Comparison of ENCODE assay signal across 12 cellular contexts in the genomic region with DNA sequence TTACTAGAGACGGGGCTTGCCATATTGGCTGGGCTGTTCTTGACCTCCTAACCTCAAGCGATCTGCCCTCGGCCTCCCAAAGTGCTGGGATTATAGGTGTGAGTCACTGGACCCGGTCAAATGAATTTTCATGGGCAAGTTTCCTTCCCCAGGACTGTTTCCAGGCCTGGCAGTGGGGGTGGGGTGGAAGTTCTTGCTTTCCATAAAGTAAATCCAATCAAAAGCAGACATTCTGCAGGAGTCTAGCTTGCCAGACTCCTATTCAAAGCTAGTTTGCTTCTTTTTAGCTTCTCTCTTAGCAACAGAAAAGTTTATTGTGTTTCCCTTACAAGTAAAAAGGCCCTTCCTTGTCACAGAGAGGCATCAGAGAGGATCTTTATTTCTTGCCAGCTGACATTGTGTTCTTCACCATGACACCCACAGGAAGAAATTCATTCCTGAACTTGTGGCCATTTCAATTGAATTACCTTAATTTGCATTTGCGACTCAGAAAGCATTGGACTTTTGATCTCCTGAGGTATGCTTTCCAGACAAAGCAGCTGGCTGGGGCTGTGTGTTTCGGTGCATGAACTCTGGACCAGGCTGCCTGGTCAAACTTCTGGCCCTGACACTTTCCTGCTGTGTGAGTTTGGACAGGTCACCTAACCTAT. TPM values are rescaled to one million over a fixed set of nuclear protein-coding genes. Genes with fewer than 3 reads are reported as not detected.
DNase-seq lines count a peak whose midpoint lies in the region; ATAC-seq lines count a peak whose summit lies in the region.
"Had no signal": no experiment of that assay in that cellular context is flagged by ENCODE, and none has a peak within 500 bp of the region (broad histone marks: within the 10 kb centered on the region; RNA-seq: fewer than 3 reads in every experiment).

No MANE protein-coding gene starts in this region.

- H3K9me3 ChIP-seq in SJSA1 (replicated peaks) (no peaks in the 10 kb centered on the region), trophoblast cell (ENCODE audit: insufficient read depth, low read depth, low read length) (no peaks in the 10 kb centered on the region)

- H2BK12ac ChIP-seq in trophoblast cell (ENCODE audit: low read length): peak overlapping the region; percentile 9

- H3K23ac ChIP-seq in trophoblast cell (ENCODE audit: low read length): no peak overlapping the region

- H3K27ac ChIP-seq in SJSA1 (peak overlapping the region; percentile 42), trophoblast cell (ENCODE audit: low read depth, low read length) (peak overlapping the region; percentile 32)

- no peak overlapping the region for H3K18ac ChIP-seq in trophoblast cell (ENCODE audit: low read length)

- H3K36me3 ChIP-seq in SJSA1 (peaks cover 5% of the 10 kb centered on the region; the same call in 1 of the 2 replicates), trophoblast cell (ENCODE audit: control insufficient read depth in 1 of 2, insufficient read depth in 2 of 2, low read length in 2 of 2) (no peaks in the 10 kb centered on the region)

- H2BK120ac ChIP-seq in trophoblast cell (ENCODE audit: insufficient read depth, low read length, poor library complexity): peak overlapping the region; percentile 18

- H3K79me2 ChIP-seq in trophoblast cell (ENCODE audit: control insufficient read depth, insufficient read depth, low read length, poor library complexity): no peaks in the 10 kb centered on the region

- ATAC-seq in HG02588 (IDR thresholded peaks at IDR 0.05; ENCODE audit: unreplicated experiment) (no peak), Right ventricle myocardium inferior (no peak)
- ATAC-seq: activated CD4-positive, alpha-beta T cell treated with anti-CD3 and anti-CD28 coated beads for 36 hours; naive thymus-derived CD4-positive, alpha-beta T cell; stimulated activated naive B cell treated with anti-CD40 and anti-IgM and Interleukin-4, amounts not matched to agents 10 μg/mL and 1 μg/mL and 100 μg/mL, for 72 hours had no signal

- no peak overlapping the region for H4K12ac ChIP-seq in trophoblast cell (ENCODE audit: low read depth, low read length)

- no peak overlapping the region for H4K91ac ChIP-seq in trophoblast cell (ENCODE audit: low read depth, low read length)

- no peak overlapping the region for H3K14ac ChIP-seq in trophoblast cell (ENCODE audit: low read length)

- H3K4ac ChIP-seq in trophoblast cell (ENCODE audit: low read depth, low read length): no peak overlapping the region

- H3K4me2 ChIP-seq in trophoblast cell (ENCODE audit: low read length): peak overlapping the region; percentile 2

- H3K9ac ChIP-seq in trophoblast cell (ENCODE audit: low read length): no peak overlapping the region

- H4K8ac ChIP-seq in trophoblast cell (ENCODE audit: low read depth, low read length): no peak overlapping the region

- DNase-seq in EH (ENCODE audit: low read depth) (peak; percentile 46), SJSA1 (ENCODE audit: low read depth in 1 of 2, low spot score in 2 of 2) (peak; percentile 70 to 71), glomerular visceral epithelial cell (ENCODE audit: extremely low spot score) (peak; percentile 65), trophoblast cell (no peak), H4 (ENCODE audit: low spot score) (no peak), Right ventricle myocardium inferior (ENCODE audit: missing footprints) (no peak), CD1c-positive myeloid dendritic cell (ENCODE audit: extremely low spot score) (no peak)
- DNase-seq: activated CD4-positive, alpha-beta T cell treated with anti-CD3 and anti-CD28 coated beads for 36 hours; activated naive CD4-positive, alpha-beta T cell treated with Interleukin-2 at 50 U/mL for 16 hours; naive thymus-derived CD4-positive, alpha-beta T cell; stimulated activated naive B cell treated with anti-CD40 and anti-IgM and Interleukin-4, amounts not matched to agents 10 μg/mL and 1 μg/mL and 100 μg/mL, for 72 hours had no signal

- H2AK5ac ChIP-seq in trophoblast cell (ENCODE audit: low read length): no peak overlapping the region

- no peaks in the 10 kb centered on the region for H3K79me1 ChIP-seq in trophoblast cell (ENCODE audit: low read length)

- no CpG with 5 or more reads among the region's 6 CpGs for WGBS in trophoblast cell (ENCODE audit: extremely low coverage, insufficient coverage, insufficient read length)

- H2BK5ac ChIP-seq in trophoblast cell (ENCODE audit: low read depth, low read length, poor library complexity): no peak overlapping the region

- no peak overlapping the region for H2AFZ ChIP-seq in trophoblast cell (ENCODE audit: insufficient read depth, low read length, poor library complexity)

- no peaks in the 10 kb centered on the region for H3K27me3 ChIP-seq in SJSA1 (replicated peaks)
- H3K27me3 ChIP-seq in trophoblast cell (ENCODE audit: insufficient read depth, low read length): no peaks in the 10 kb centered on the region

- H3K4me3 ChIP-seq in SJSA1: no peak overlapping the region
- no peak overlapping the region for H3K4me3 ChIP-seq in trophoblast cell (ENCODE audit: low read depth, low read length)

- peaks cover 41% of the 10 kb centered on the region for H3K4me1 ChIP-seq in SJSA1 (replicated peaks)
- H3K4me1 ChIP-seq in trophoblast cell (ENCODE audit: control insufficient read depth in 1 of 2, insufficient read depth in 2 of 2, low read length in 2 of 2): peaks cover 6 to 14% of the 10 kb centered on the region in 2 experiments

- intact Hi-C loops in Right ventricle myocardium inferior (cut with DNase I): no loop called here

RNA-seq across cellular contexts. Expression of a gene that starts 37.9 kb away (rescaled TPM):
- total RNA-seq in SJSA1 (2014; rRNA removed; shearing (Covaris generic)): 75.9 and 91.4 TPM in 2 replicates
- polyA plus RNA-seq in trophoblast cell (2013): 1.6 TPM in 2 replicates
- total RNA-seq in H4 (2014; rRNA removed; shearing (Covaris generic)): 22.0 and 37.9 TPM in 2 replicates
- not detected for total RNA-seq in Right ventricle myocardium inferior
- total RNA-seq: activated CD4-positive, alpha-beta T cell treated with anti-CD3 and anti-CD28 coated beads for 36 hours; naive thymus-derived CD4-positive, alpha-beta T cell had no signal
- polyA plus RNA-seq: naive thymus-derived CD4-positive, alpha-beta T cell had no signal

Comparison
In these comparisons a context has a peak if more than half of its experiments do, and no peak if none do; other contexts are left out.
1. DNase-seq: peak in EH (single experiment), SJSA1 (2 of 2) and glomerular visceral epithelial cell (single experiment); none in trophoblast cell (0 of 2), H4 (single experiment), Right ventricle myocardium inferior (single experiment) and CD1c-positive myeloid dendritic cell (single experiment).
2. RNA of a gene that starts 37.9 kb away (total RNA-seq): 75.9 to 91.4 TPM in SJSA1 and 22.0 to 37.9 TPM in H4; not detected in Right ventricle myocardium inferior (single experiment); every median in the first group is over 10 times any median in the second.